1 cellular context compared by ENCODE assay signal in genomic region chr2:112542974-112543760, GRCh38.
TF ChIP-seq lines count a peak whose summit lies in the region.

No MANE protein-coding gene starts in this region.

TF ChIP-seq in HepG2, 621 proteins besides CTCF, POLR2A, EP300 and RAD21 (continued from another document):
- TF ChIP-seq HMGXB4 (CRISPR knock-in tag; IDR thresholded peaks at IDR 0.05; ENCODE audit: borderline replicate concordance in 1 of 2, low read depth in 1 of 2) = peak in 1 of 2 experiments; percentile 26; a peak in 1 of 4 replicates
